ENCODE assay signal across 15 cellular contexts in the genomic region with DNA sequence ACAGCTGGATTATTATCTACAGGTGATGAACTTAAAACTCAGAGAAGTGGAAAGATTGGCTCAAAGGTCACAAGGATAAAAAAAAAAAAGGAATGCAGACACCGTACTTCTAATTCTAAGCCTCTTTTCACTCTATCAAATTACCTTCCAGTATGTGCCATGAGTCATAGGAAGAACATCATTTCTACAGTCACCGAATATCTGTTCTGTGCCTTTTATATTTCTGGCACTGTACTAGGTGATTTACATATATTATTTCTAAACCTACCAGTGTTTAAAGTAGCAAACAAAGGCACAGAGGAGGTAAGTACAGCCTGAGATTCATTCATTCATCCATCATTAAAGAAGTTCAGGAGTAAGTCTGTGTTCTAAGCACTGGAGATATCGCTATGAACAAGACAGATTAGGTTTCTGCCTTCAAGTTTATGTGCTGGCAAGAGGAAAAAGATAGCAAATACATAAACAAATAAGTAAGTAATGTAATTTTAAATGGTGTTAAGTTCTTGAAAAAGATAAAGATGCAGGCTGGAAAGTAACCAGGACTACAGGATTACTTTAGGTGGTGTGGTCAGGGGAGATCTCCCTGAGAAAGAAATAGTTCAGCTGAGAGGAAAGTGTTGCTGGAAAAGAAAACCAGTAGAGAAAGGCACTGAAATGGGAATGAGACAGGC.
DNase-seq lines count a peak whose midpoint lies in the region; ATAC-seq, FAIRE-seq and TF ChIP-seq lines count a peak whose summit lies in the region.
"Had no signal": no experiment of that assay in that cellular context is flagged by ENCODE, and none has a peak within 500 bp of the region (broad histone marks: within the 10 kb centered on the region; RNA-seq: fewer than 3 reads in every experiment).

No MANE protein-coding gene starts in this region.

- no peaks in the 10 kb centered on the region for H3K9me3 ChIP-seq in endothelial cell of umbilical vein (replicated peaks; ENCODE audit: control insufficient read depth, insufficient read depth, low read length)
- H3K9me3 ChIP-seq in neuronal stem cell (replicated peaks in 1 of 2; ENCODE audit: control insufficient read depth in 2 of 2, insufficient read depth in 1 of 2, low read depth in 1 of 2, low read length in 2 of 2) = no peaks in the 10 kb centered on the region
- H3K9me3 ChIP-seq in osteoblast (ENCODE audit: low read depth, low read length) = no peaks in the 10 kb centered on the region
- H3K9me3 ChIP-seq: heart right ventricle had no signal

- H2BK15ac ChIP-seq in neuronal stem cell (ENCODE audit: low read length) = no peak overlapping the region

- no peak overlapping the region for H4K8ac ChIP-seq in neuronal stem cell (ENCODE audit: low read depth, low read length)

- intact Hi-C loops in endothelial cell of umbilical vein (cut with micrococcal nuclease) = no loop called here

- H3K27me3 ChIP-seq in endothelial cell of umbilical vein (ENCODE audit: control insufficient read depth in 2 of 2, insufficient read depth in 2 of 2, low read length in 2 of 2) (no peaks in the 10 kb centered on the region), neuronal stem cell (ENCODE audit: control insufficient read depth in 3 of 3, insufficient read depth in 3 of 3, low read depth in 1 of 3, low read length in 3 of 3) (no peaks in the 10 kb centered on the region), osteoblast (ENCODE audit: insufficient read depth, low read length) (no peaks in the 10 kb centered on the region)
- H3K27me3 ChIP-seq: heart right ventricle had no signal

- no peak overlapping the region for H3K27ac ChIP-seq in endothelial cell of umbilical vein (ENCODE audit: insufficient read depth, low read depth, low read length)
- no peak overlapping the region for H3K27ac ChIP-seq in neuronal stem cell (replicated peaks; ENCODE audit: low read length)
- H3K27ac ChIP-seq in osteoblast (ENCODE audit: low read depth, low read length) = no peak overlapping the region

- H2AFZ ChIP-seq in endothelial cell of umbilical vein (ENCODE audit: low read depth, low read length) (no peak overlapping the region), neuronal stem cell (ENCODE audit: low read length) (peak overlapping the region; percentile 54), osteoblast (ENCODE audit: low read length) (no peak overlapping the region)

- H3K36me3 Mint-ChIP-seq in stimulated activated effector memory CD8-positive, alpha-beta T cell treated with anti-CD3 and anti-CD28 coated beads, Interleukin-12 subunit alpha, Interleukin-12 subunit beta, amount 100 ng/mL, for 72 hours = no peaks in the 10 kb centered on the region
- H3K36me3 Mint-ChIP-seq: activated naive CD8-positive, alpha-beta T cell treated with anti-CD3 and anti-CD28 coated beads, Interleukin-2, amount 10 ng/mL, durations not matched to agents 7 days and 5 days; CD14-positive monocyte; memory B cell had no signal

- no peak overlapping the region for H2AK5ac ChIP-seq in neuronal stem cell (ENCODE audit: low read depth, low read length)

- H2BK5ac ChIP-seq in neuronal stem cell (ENCODE audit: low read length) = no peak overlapping the region

- DNase-seq in DMS53 treated with DMSO at 0.1 percent for 48 hours (lab: John Stamatoyannopoulos, UW; ENCODE audit: unreplicated experiment) (peak; percentile 34), NCI-H69 (lab: John Stamatoyannopoulos, UW) (peak; percentile 36), endothelial cell of umbilical vein (ENCODE audit: low read depth, low spot score) (peak; percentile 63), neuronal stem cell (ENCODE audit: low spot score) (no peak), G401 (ENCODE audit: low spot score) (no peak), osteoblast (ENCODE audit: insufficient read length, low spot score, missing footprints) (no peak)
- DNase-seq in stimulated activated effector memory CD8-positive, alpha-beta T cell treated with anti-CD3 and anti-CD28 coated beads, Interleukin-12 subunit alpha, Interleukin-12 subunit beta, amount 100 ng/mL, for 72 hours (ENCODE audit: low spot score in 2 of 2) = no peak
- DNase-seq in central memory CD4-positive, alpha-beta T cell = no peak
- DNase-seq: activated naive CD8-positive, alpha-beta T cell treated with anti-CD3 and anti-CD28 coated beads, Interleukin-2, amount 10 ng/mL, durations not matched to agents 7 days and 5 days; heart right ventricle; posterior cingulate gyrus; stimulated activated CD4-positive, alpha-beta T cell treated with anti-CD3 and anti-CD28 coated beads, Interleukin-2, amount 100 ng/mL, for 24 hours; stimulated activated naive CD4-positive, alpha-beta T cell had no signal

- no peak overlapping the region for H4K91ac ChIP-seq in neuronal stem cell (ENCODE audit: low read depth, low read length, poor library complexity)

- no peak overlapping the region for H3K4ac ChIP-seq in neuronal stem cell (ENCODE audit: low read length)

- no peaks in the 10 kb centered on the region for H3K4me1 Mint-ChIP-seq in stimulated activated effector memory CD8-positive, alpha-beta T cell treated with anti-CD3 and anti-CD28 coated beads, Interleukin-12 subunit alpha, Interleukin-12 subunit beta, amount 100 ng/mL, for 72 hours
- H3K4me1 Mint-ChIP-seq: activated naive CD8-positive, alpha-beta T cell treated with anti-CD3 and anti-CD28 coated beads, Interleukin-2, amount 10 ng/mL, durations not matched to agents 7 days and 5 days; CD14-positive monocyte; memory B cell had no signal

- H3K14ac ChIP-seq in neuronal stem cell (ENCODE audit: low read length) = no peak overlapping the region

- TF ChIP-seq POLR2A in endothelial cell of umbilical vein (IDR thresholded peaks at IDR 0.05; ENCODE audit: low read depth, low read length) = no peak

- no peak overlapping the region for H3K4me3 Mint-ChIP-seq in stimulated activated effector memory CD8-positive, alpha-beta T cell treated with anti-CD3 and anti-CD28 coated beads, Interleukin-12 subunit alpha, Interleukin-12 subunit beta, amount 100 ng/mL, for 72 hours
- H3K4me3 Mint-ChIP-seq: activated naive CD8-positive, alpha-beta T cell treated with anti-CD3 and anti-CD28 coated beads, Interleukin-2, amount 10 ng/mL, durations not matched to agents 7 days and 5 days; CD14-positive monocyte; memory B cell had no signal

- H3K9me1 ChIP-seq in endothelial cell of umbilical vein (replicated peaks; ENCODE audit: control insufficient read depth, extremely low read depth, insufficient read depth, low read length) = no peaks in the 10 kb centered on the region

- in situ Hi-C loops in G401 (cut with HindIII; ENCODE audit: low sequenced_read_pairs) = no loop called here

- no peak for FAIRE-seq in endothelial cell of umbilical vein (lab: Jason Lieb, UNC)

- H3K18ac ChIP-seq in neuronal stem cell (ENCODE audit: low read length) = no peak overlapping the region

- no peak overlapping the region for H2BK12ac ChIP-seq in neuronal stem cell (ENCODE audit: low read length)

- dilution Hi-C loops in endothelial cell of umbilical vein (cut with MboI; ENCODE audit: extremely low pct_ligation_motif_present, low sequenced_read_pairs) = no loop called here

- H3K36me3 ChIP-seq in endothelial cell of umbilical vein (ENCODE audit: control insufficient read depth in 2 of 2, extremely low read depth in 1 of 2, insufficient read depth in 2 of 2, low read length in 2 of 2) (no peaks in the 10 kb centered on the region), neuronal stem cell (replicated peaks in 1 of 2; ENCODE audit: control insufficient read depth in 2 of 2, insufficient read depth in 2 of 2, low read length in 2 of 2) (no peaks in the 10 kb centered on the region), osteoblast (ENCODE audit: insufficient read depth, low read length) (no peaks in the 10 kb centered on the region)
- H3K36me3 ChIP-seq: heart right ventricle had no signal

- H3K9ac ChIP-seq in endothelial cell of umbilical vein (replicated peaks; ENCODE audit: extremely low read depth, insufficient read depth, low read length) (no peak overlapping the region), neuronal stem cell (ENCODE audit: low read depth, low read length, poor library complexity) (no peak overlapping the region)

- TF ChIP-seq CTCF in endothelial cell of umbilical vein (IDR thresholded peaks at IDR 0.05; ENCODE audit: extremely low read depth in 1 of 2, insufficient read depth in 1 of 2, low read depth in 1 of 2, low read length in 2 of 2) (no peak), osteoblast (IDR thresholded peaks at IDR 0.05; ENCODE audit: extremely low read depth, low read depth, low read length) (no peak)

- H2BK120ac ChIP-seq in neuronal stem cell (ENCODE audit: low read depth, low read length) = no peak overlapping the region

- ATAC-seq in stimulated activated effector memory CD8-positive, alpha-beta T cell treated with anti-CD3 and anti-CD28 coated beads, Interleukin-12 subunit alpha, Interleukin-12 subunit beta, amount 100 ng/mL, for 72 hours = no peak

- no peak overlapping the region for H3K27ac Mint-ChIP-seq in stimulated activated effector memory CD8-positive, alpha-beta T cell treated with anti-CD3 and anti-CD28 coated beads, Interleukin-12 subunit alpha, Interleukin-12 subunit beta, amount 100 ng/mL, for 72 hours
- H3K27ac Mint-ChIP-seq: activated naive CD8-positive, alpha-beta T cell treated with anti-CD3 and anti-CD28 coated beads, Interleukin-2, amount 10 ng/mL, durations not matched to agents 7 days and 5 days; memory B cell had no signal

- POLR2A ChIA-PET in endothelial cell of umbilical vein (lab: Charles Lee) = no interaction called here

- CTCF ChIA-PET in endothelial cell of umbilical vein (lab: Charles Lee) = no interaction called here

- H3K9me3 Mint-ChIP-seq in stimulated activated effector memory CD8-positive, alpha-beta T cell treated with anti-CD3 and anti-CD28 coated beads, Interleukin-12 subunit alpha, Interleukin-12 subunit beta, amount 100 ng/mL, for 72 hours = no peaks in the 10 kb centered on the region
- H3K9me3 Mint-ChIP-seq: activated naive CD8-positive, alpha-beta T cell treated with anti-CD3 and anti-CD28 coated beads, Interleukin-2, amount 10 ng/mL, durations not matched to agents 7 days and 5 days; memory B cell had no signal

- no peaks in the 10 kb centered on the region for H3K79me2 ChIP-seq in endothelial cell of umbilical vein (ENCODE audit: control insufficient read depth, insufficient read depth, low read length)
- no peaks in the 10 kb centered on the region for H3K79me2 ChIP-seq in osteoblast (ENCODE audit: insufficient read depth, low read length)

- WGBS in neuronal stem cell (ENCODE audit: extremely low coverage in 2 of 2, insufficient read length in 2 of 2, insufficient replicate concordance in 1 of 2), 2 donors = no CpG with 5 or more reads among the region's 3 CpGs

- H3K4me1 ChIP-seq in endothelial cell of umbilical vein (ENCODE audit: control insufficient read depth, extremely low read depth, insufficient read depth, low read length) = peaks cover 51% of the 10 kb centered on the region
- peaks cover 0 to 9% of the 10 kb centered on the region in 2 donors for H3K4me1 ChIP-seq in neuronal stem cell (ENCODE audit: control insufficient read depth in 2 of 2, insufficient read depth in 1 of 2, low read depth in 1 of 2, low read length in 2 of 2)
- peaks cover 38% of the 10 kb centered on the region for H3K4me1 ChIP-seq in osteoblast (ENCODE audit: insufficient read depth, low read length)

- peak overlapping the region; percentile 40 for H3K4me2 ChIP-seq in endothelial cell of umbilical vein (ENCODE audit: insufficient read depth, low read length)
- no peak overlapping the region for H3K4me2 ChIP-seq in neuronal stem cell (ENCODE audit: insufficient read depth, low read length, poor library complexity, severe bottlenecking)
- H3K4me2 ChIP-seq in osteoblast (ENCODE audit: insufficient read depth, low read length) = no peak overlapping the region

- no peak overlapping the region for H3K23ac ChIP-seq in neuronal stem cell (ENCODE audit: low read depth, low read length, poor library complexity)

- H4K20me1 ChIP-seq in endothelial cell of umbilical vein (replicated peaks; ENCODE audit: control insufficient read depth, extremely low read depth, insufficient read depth, low read length) = no peaks in the 10 kb centered on the region
- no peaks in the 10 kb centered on the region for H4K20me1 ChIP-seq in osteoblast (ENCODE audit: insufficient read depth, low read length)

- no TSS peak for BruUV-seq in endothelial cell of umbilical vein (replicated peaks; lab: Mats Ljungman, UMichigan)

- no peaks in the 10 kb centered on the region for H3K79me1 ChIP-seq in neuronal stem cell (ENCODE audit: low read depth, low read length)

- H3K4me3 ChIP-seq in endothelial cell of umbilical vein (replicated peaks in 1 of 3; ENCODE audit: insufficient read depth in 1 of 3, low read depth in 1 of 3, low read length in 3 of 3) (no peak overlapping the region), neuronal stem cell (ENCODE audit: low read length in 2 of 2) (no peak overlapping the region), osteoblast (ENCODE audit: insufficient read depth, low read length) (no peak overlapping the region)
- H3K4me3 ChIP-seq: heart right ventricle had no signal

Comparison
In these comparisons a context has a peak if more than half of its experiments do, and no peak if none do; other contexts are left out.
1. DNase-seq: peak in DMS53 treated with DMSO at 0.1 percent for 48 hours (single experiment), NCI-H69 (single experiment) and endothelial cell of umbilical vein (single experiment); none in neuronal stem cell (single experiment), stimulated activated effector memory CD8-positive, alpha-beta T cell treated with anti-CD3 and anti-CD28 coated beads, Interleukin-12 subunit alpha, Interleukin-12 subunit beta, amount 100 ng/mL, for 72 hours (0 of 2), central memory CD4-positive, alpha-beta T cell (single experiment), G401 (single experiment) and osteoblast (single experiment).